In genomic region chr4:87366763-87367162, GRCh38 we compare ENCODE assay signal across 23 cellular contexts. TPM values are rescaled to one million over a fixed set of nuclear protein-coding genes. Genes with fewer than 3 reads are reported as not detected.
"Had no signal": no experiment of that assay in that cellular context is flagged by ENCODE, and none has a peak within 500 bp of the region (broad histone marks: within the 10 kb centered on the region; RNA-seq: fewer than 3 reads in every experiment).

No MANE protein-coding gene starts in this region.

- H3K4me1 ChIP-seq: SJSA1 had no signal

- H3K27ac ChIP-seq: SJSA1 had no signal

- ATAC-seq: T-cell had no signal

- H3K4me2 ChIP-seq: SK-N-SH had no signal

- FAIRE-seq: RCC 7860 had no signal

- H3K9ac ChIP-seq: SK-N-SH had no signal

- DNase-seq: Karpas-422, KG1, MG63, NCI-H1092 treated with DMSO at 0.1 percent for 48 hours, NCI-H1436, NCI-H1694, NCI-H187 treated with DMSO at 0.1 percent for 48 hours, NCI-H2029 treated with DMSO at 0.1 percent for 48 hours, NCI-H2107, NCI-H2227 treated with DMSO at 0.1 percent for 48 hours, NCI-H510A, NCI-H524 treated with DMSO at 0.1 percent for 48 hours, NCI-H69, NCI-H774, Right ventricle myocardium superior, RPMI8226, SIG-M5, SK-N-SH, SW 1271, T-cell had no signal

- H3K9me3 ChIP-seq: MG63, SJSA1, SK-N-SH had no signal

- H3K27me3 ChIP-seq: MG63, SJSA1 had no signal

- H3K36me3 ChIP-seq: MG63 had no signal

- H3K4me3 ChIP-seq: MG63, SJSA1 had no signal

RNA-seq across cellular contexts. Expression of gene HSD17B13, which starts 44.1 kb away (rescaled TPM):
- total RNA-seq: HT1080, SJSA1 had no signal
